ENCODE assay signal across 1 cellular context in the genomic region with DNA sequence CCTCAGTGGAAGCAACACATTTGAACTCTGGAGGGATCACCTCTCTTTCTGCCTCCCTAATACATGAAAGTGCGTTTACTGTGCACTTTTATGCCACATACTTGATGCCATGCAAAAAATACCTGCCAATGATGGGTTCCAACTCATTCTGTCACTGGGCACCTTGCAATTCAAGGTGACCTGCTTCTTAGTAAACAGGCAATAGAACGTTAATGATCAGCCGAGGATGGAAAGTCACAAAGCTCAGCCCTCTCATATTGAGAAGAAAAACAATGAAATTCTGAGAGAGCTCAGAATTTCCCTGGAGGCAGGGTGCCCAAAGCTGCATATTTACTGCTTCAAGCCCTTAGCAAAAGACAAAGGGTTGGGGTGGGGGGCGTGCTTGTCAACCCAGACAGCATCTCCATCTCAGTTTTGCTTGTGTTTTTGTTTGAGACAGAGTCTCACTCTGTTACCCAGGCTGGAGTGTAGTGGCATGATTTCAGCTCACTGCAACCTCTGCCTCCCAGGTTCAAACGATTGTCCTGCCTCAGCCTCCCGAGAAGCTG.
TF ChIP-seq lines count a peak whose summit lies in the region.

No MANE protein-coding gene starts in this region.

TF ChIP-seq in IMR-90, 13 proteins besides CTCF, POLR2A, EP300 and RAD21:
- TF ChIP-seq CHD1 (IDR thresholded peaks at IDR 0.05; ENCODE audit: low read depth, low read length) (no peak), MAFK (IDR thresholded peaks at IDR 0.05; ENCODE audit: low read depth, low read length) (no peak), FOS (IDR thresholded peaks at IDR 0.05; ENCODE audit: low read depth, low read length) (no peak), MXI1 (IDR thresholded peaks at IDR 0.05; ENCODE audit: borderline replicate concordance, low read depth, low read length) (no peak), NFE2L2 (IDR thresholded peaks at IDR 0.05; ENCODE audit: low read depth, low read length) (no peak), SMC3 (IDR thresholded peaks at IDR 0.05; ENCODE audit: low read depth, low read length) (no peak), CEBPB (IDR thresholded peaks at IDR 0.05; ENCODE audit: low read depth, low read length) (no peak), BHLHE40 (IDR thresholded peaks at IDR 0.05; ENCODE audit: low read depth, low read length) (no peak), RFX5 (IDR thresholded peaks at IDR 0.05; ENCODE audit: low read depth, low read length) (no peak), RCOR1 (IDR thresholded peaks at IDR 0.05; ENCODE audit: insufficient replicate concordance, low read length) (no peak), MAZ (IDR thresholded peaks at IDR 0.05; ENCODE audit: borderline replicate concordance, low read depth, low read length) (no peak)
- TF ChIP-seq, protein P1, sequence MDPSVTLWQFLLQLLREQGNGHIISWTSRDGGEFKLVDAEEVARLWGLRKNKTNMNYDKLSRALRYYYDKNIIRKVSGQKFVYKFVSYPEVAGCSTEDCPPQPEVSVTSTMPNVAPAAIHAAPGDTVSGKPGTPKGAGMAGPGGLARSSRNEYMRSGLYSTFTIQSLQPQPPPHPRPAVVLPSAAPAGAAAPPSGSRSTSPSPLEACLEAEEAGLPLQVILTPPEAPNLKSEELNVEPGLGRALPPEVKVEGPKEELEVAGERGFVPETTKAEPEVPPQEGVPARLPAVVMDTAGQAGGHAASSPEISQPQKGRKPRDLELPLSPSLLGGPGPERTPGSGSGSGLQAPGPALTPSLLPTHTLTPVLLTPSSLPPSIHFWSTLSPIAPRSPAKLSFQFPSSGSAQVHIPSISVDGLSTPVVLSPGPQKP (IDR thresholded peaks at IDR 0.05; ENCODE audit: borderline replicate concordance, low read depth, low read length) = no peak
- TF ChIP-seq, protein P2, sequence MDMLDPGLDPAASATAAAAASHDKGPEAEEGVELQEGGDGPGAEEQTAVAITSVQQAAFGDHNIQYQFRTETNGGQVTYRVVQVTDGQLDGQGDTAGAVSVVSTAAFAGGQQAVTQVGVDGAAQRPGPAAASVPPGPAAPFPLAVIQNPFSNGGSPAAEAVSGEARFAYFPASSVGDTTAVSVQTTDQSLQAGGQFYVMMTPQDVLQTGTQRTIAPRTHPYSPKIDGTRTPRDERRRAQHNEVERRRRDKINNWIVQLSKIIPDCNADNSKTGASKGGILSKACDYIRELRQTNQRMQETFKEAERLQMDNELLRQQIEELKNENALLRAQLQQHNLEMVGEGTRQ (IDR thresholded peaks at IDR 0.05; ENCODE audit: low read depth, low read length) = no peak
